ENCODE assay signal across 8 cellular contexts in genomic region chr18:109922-110261, GRCh38. TPM values are rescaled to one million over a fixed set of nuclear protein-coding genes. Genes with fewer than 3 reads are reported as not detected.
A peak's percentile ranks its signal among the peaks of the same experiment; 100 is the strongest.
DNase-seq lines count a peak whose midpoint lies in the region; ATAC-seq and TF ChIP-seq lines count a peak whose summit lies in the region.
"Not testable (repeated sequence)": the region's sequence is repeated elsewhere in the genome, so short reads cannot be mapped to it uniquely, and the experiment has no call there.

No MANE protein-coding gene starts in this region.

- peak in 2 of 10 experiments; percentile 17 to 26 for DNase-seq in CD4-positive, alpha-beta T cell
- peak; percentile 25 for DNase-seq in HFFc6
- peak; percentile 10 for DNase-seq in RKO (ENCODE audit: low spot score)
- peak; percentile 8 for DNase-seq in activated CD8-positive, alpha-beta T cell treated with anti-CD3 and anti-CD28 coated beads for 36 hours
- peak; percentile 9 for DNase-seq in dermis blood vessel endothelial cell
- DNase-seq in iris pigment epithelial cell (ENCODE audit: low read depth): peak; percentile 2
- peak; percentile 47 to 81 for DNase-seq in stimulated activated effector memory CD8-positive, alpha-beta T cell treated with anti-CD3 and anti-CD28 coated beads, Interleukin-12 subunit alpha, Interleukin-12 subunit beta, amount 100 ng/mL, for 72 hours (ENCODE audit: low spot score in 2 of 2)

- intact Hi-C loops in CD4-positive, alpha-beta T cell (cut with DNase I, micrococcal nuclease): loop anchor here (2.0 to 5.0 kb wide), 4 partner anchors 47 to 507 kb away; partner anchors contain the start of genes USP14 (in 2 of the 2) and THOC1 (in 1 of the 2)
- intact Hi-C loops in activated CD8-positive, alpha-beta T cell treated with anti-CD3 and anti-CD28 coated beads for 36 hours (cut with micrococcal nuclease): not testable (repeated sequence)

- peak overlapping the region; percentile 50 for H3K27ac Mint-ChIP-seq in CD4-positive, alpha-beta T cell
- H3K27ac Mint-ChIP-seq in HFFc6; stimulated activated effector memory CD8-positive, alpha-beta T cell treated with anti-CD3 and anti-CD28 coated beads, Interleukin-12 subunit alpha, Interleukin-12 subunit beta, amount 100 ng/mL, for 72 hours: not testable (repeated sequence)
- peak overlapping the region; percentile 0 for H3K27ac Mint-ChIP-seq in activated CD8-positive, alpha-beta T cell treated with anti-CD3 and anti-CD28 coated beads for 36 hours
- H3K27ac Mint-ChIP-seq in activated naive CD4-positive, alpha-beta T cell treated with anti-CD3 and anti-CD28 coated beads, Interleukin-2, amount 50 U/mL, for 24 hours: peak overlapping the region; percentile 0

- H3K4me3 Mint-ChIP-seq in CD4-positive, alpha-beta T cell; HFFc6; activated CD8-positive, alpha-beta T cell treated with anti-CD3 and anti-CD28 coated beads for 36 hours; activated naive CD4-positive, alpha-beta T cell treated with anti-CD3 and anti-CD28 coated beads, Interleukin-2, amount 50 U/mL, for 24 hours; stimulated activated effector memory CD8-positive, alpha-beta T cell treated with anti-CD3 and anti-CD28 coated beads, Interleukin-12 subunit alpha, Interleukin-12 subunit beta, amount 100 ng/mL, for 72 hours: not testable (repeated sequence)

- H3K36me3 Mint-ChIP-seq in CD4-positive, alpha-beta T cell (ENCODE audit: low read depth): peaks cover 11% of the 10 kb centered on the region
- H3K36me3 Mint-ChIP-seq in HFFc6 (ENCODE audit: low read depth); activated CD8-positive, alpha-beta T cell treated with anti-CD3 and anti-CD28 coated beads for 36 hours (ENCODE audit: low read depth); activated naive CD4-positive, alpha-beta T cell treated with anti-CD3 and anti-CD28 coated beads, Interleukin-2, amount 50 U/mL, for 24 hours; stimulated activated effector memory CD8-positive, alpha-beta T cell treated with anti-CD3 and anti-CD28 coated beads, Interleukin-12 subunit alpha, Interleukin-12 subunit beta, amount 100 ng/mL, for 72 hours: not testable (repeated sequence)

- CTCF ChIA-PET in CD4-positive, alpha-beta T cell (lab: Charles Lee); activated CD8-positive, alpha-beta T cell treated with anti-CD3 and anti-CD28 coated beads for 36 hours (lab: Charles Lee): not testable (repeated sequence)

- peaks cover 15% of the 10 kb centered on the region for H3K4me1 Mint-ChIP-seq in CD4-positive, alpha-beta T cell (ENCODE audit: low read depth)
- not testable (repeated sequence) for H3K4me1 Mint-ChIP-seq in HFFc6 (ENCODE audit: low read depth)
- peaks cover 17% of the 10 kb centered on the region for H3K4me1 Mint-ChIP-seq in activated CD8-positive, alpha-beta T cell treated with anti-CD3 and anti-CD28 coated beads for 36 hours (ENCODE audit: low read depth)
- H3K4me1 Mint-ChIP-seq in activated naive CD4-positive, alpha-beta T cell treated with anti-CD3 and anti-CD28 coated beads, Interleukin-2, amount 50 U/mL, for 24 hours: peaks cover 13% of the 10 kb centered on the region
- peaks cover 32% of the 10 kb centered on the region for H3K4me1 Mint-ChIP-seq in stimulated activated effector memory CD8-positive, alpha-beta T cell treated with anti-CD3 and anti-CD28 coated beads, Interleukin-12 subunit alpha, Interleukin-12 subunit beta, amount 100 ng/mL, for 72 hours

- not testable (repeated sequence) for ATAC-seq in CD4-positive, alpha-beta T cell (ENCODE audit: poor library complexity); activated CD8-positive, alpha-beta T cell treated with anti-CD3 and anti-CD28 coated beads for 36 hours; stimulated activated effector memory CD8-positive, alpha-beta T cell treated with anti-CD3 and anti-CD28 coated beads, Interleukin-12 subunit alpha, Interleukin-12 subunit beta, amount 100 ng/mL, for 72 hours

- not testable (repeated sequence) for H3K27me3 ChIP-seq in CD4-positive, alpha-beta T cell (ENCODE audit: control insufficient read depth, insufficient read depth, low read length)

- not testable (repeated sequence) for H3K27ac ChIP-seq in CD4-positive, alpha-beta T cell (ENCODE audit: low read depth, low read length)

- H3K9me3 Mint-ChIP-seq in CD4-positive, alpha-beta T cell: peaks cover 22% of the 10 kb centered on the region
- peaks cover 36% of the 10 kb centered on the region for H3K9me3 Mint-ChIP-seq in HFFc6
- H3K9me3 Mint-ChIP-seq in activated CD8-positive, alpha-beta T cell treated with anti-CD3 and anti-CD28 coated beads for 36 hours: peaks cover 29% of the 10 kb centered on the region
- H3K9me3 Mint-ChIP-seq in activated naive CD4-positive, alpha-beta T cell treated with anti-CD3 and anti-CD28 coated beads, Interleukin-2, amount 50 U/mL, for 24 hours: peaks cover 20% of the 10 kb centered on the region
- H3K9me3 Mint-ChIP-seq in stimulated activated effector memory CD8-positive, alpha-beta T cell treated with anti-CD3 and anti-CD28 coated beads, Interleukin-12 subunit alpha, Interleukin-12 subunit beta, amount 100 ng/mL, for 72 hours: peaks cover 14% of the 10 kb centered on the region

- H3K9me3 ChIP-seq in CD4-positive, alpha-beta T cell (ENCODE audit: control insufficient read depth, low read length): not testable (repeated sequence)

- POLR2A ChIA-PET in CD4-positive, alpha-beta T cell (lab: Charles Lee); activated CD8-positive, alpha-beta T cell treated with anti-CD3 and anti-CD28 coated beads for 36 hours (lab: Charles Lee): not testable (repeated sequence)

- H3K27me3 Mint-ChIP-seq in CD4-positive, alpha-beta T cell; HFFc6 (ENCODE audit: insufficient read depth); activated CD8-positive, alpha-beta T cell treated with anti-CD3 and anti-CD28 coated beads for 36 hours; activated naive CD4-positive, alpha-beta T cell treated with anti-CD3 and anti-CD28 coated beads, Interleukin-2, amount 50 U/mL, for 24 hours: not testable (repeated sequence)

- TF ChIP-seq CTCF in CD4-positive, alpha-beta T cell (IDR thresholded peaks at IDR 0.05): peak; percentile 3
- TF ChIP-seq CTCF in HFFc6 (IDR thresholded peaks at IDR 0.05); activated CD8-positive, alpha-beta T cell treated with anti-CD3 and anti-CD28 coated beads for 36 hours (IDR thresholded peaks at IDR 0.05): not testable (repeated sequence)

RNA-seq across cellular contexts. Expression of gene USP14, which starts 48.5 kb away (rescaled TPM):
- 10 to 100 TPM; 51.3 to 56.2 TPM for total RNA-seq in CD4-positive, alpha-beta T cell
- 100 to 1,000 TPM in 3 of 6 experiments, 10 to 100 TPM in 3; 92.0 to 114 (median 101) TPM for total RNA-seq in HFFc6 (2021; fragmentation: NEBNext Ultra II Directional; extraction: Animal tissue kit (Norgen Biotek cat#: 25700))
- total RNA-seq in activated CD8-positive, alpha-beta T cell treated with anti-CD3 and anti-CD28 coated beads for 36 hours: 10 to 100 TPM; 94.6 to 96.2 TPM
- 22.0 and 92.5 TPM in 2 replicates for total RNA-seq in dermis blood vessel endothelial cell
